8 cellular contexts compared by ENCODE assay signal in genomic region chr15:89087830-89088604, GRCh38. TPM values are rescaled to one million over a fixed set of nuclear protein-coding genes. Genes with fewer than 3 reads are reported as not detected.
A peak's percentile ranks its signal among the peaks of the same experiment; 100 is the strongest.
DNase-seq lines count a peak whose midpoint lies in the region; ATAC-seq and TF ChIP-seq lines count a peak whose summit lies in the region.

Gene ABHD2 (plus strand): TSS chr15:89088456. CDS start chr15:89116328, 27,872 bp downstream.

- H3K9me3 Mint-ChIP-seq in nephron progenitor cell, result no peaks in the 10 kb centered on the region
- H3K9me3 Mint-ChIP-seq in stimulated activated naive CD8-positive, alpha-beta T cell treated with anti-CD3 and anti-CD28 coated beads, Interleukin-15, amount 100 ng/mL, for 72 hours, result no peaks in the 10 kb centered on the region

- H3K4me3 ChIP-seq in H7 (ENCODE audit: insufficient read depth, low read depth, low read length) (peak within 1 kb of the TSS; percentile 90), fibroblast of pulmonary artery (replicated peaks; ENCODE audit: low read depth, low read length) (peak within 1 kb of the TSS; percentile 92)

- H3K36me3 Mint-ChIP-seq in nephron progenitor cell (ENCODE audit: low read depth), result no peaks in the 10 kb centered on the region

- H3K27me3 ChIP-seq in H7 (ENCODE audit: control insufficient read depth, insufficient read depth, low read length), result no peaks in the 10 kb centered on the region; the same call in 1 of the 2 replicates

- no peaks in the 10 kb centered on the region for H3K36me3 ChIP-seq in H7 (replicated peaks; ENCODE audit: control insufficient read depth, insufficient read depth, low read length)

- no peak within 1 kb of the TSS for H3K4me3 Mint-ChIP-seq in nephron progenitor cell
- H3K4me3 Mint-ChIP-seq in stimulated activated naive CD8-positive, alpha-beta T cell treated with anti-CD3 and anti-CD28 coated beads, Interleukin-15, amount 100 ng/mL, for 72 hours, result no peak within 1 kb of the TSS

- no peak within 1 kb of the TSS for H3K27ac Mint-ChIP-seq in nephron progenitor cell
- no peak within 1 kb of the TSS for H3K27ac Mint-ChIP-seq in stimulated activated naive CD8-positive, alpha-beta T cell treated with anti-CD3 and anti-CD28 coated beads, Interleukin-15, amount 100 ng/mL, for 72 hours

- peak; percentile 98 for ATAC-seq in stimulated activated naive CD8-positive, alpha-beta T cell treated with anti-CD3 and anti-CD28 coated beads, Interleukin-15, amount 100 ng/mL, for 72 hours

- peaks cover 3% of the 10 kb centered on the region for H3K27me3 Mint-ChIP-seq in nephron progenitor cell (ENCODE audit: low read depth, poor library complexity)
- no peaks in the 10 kb centered on the region for H3K27me3 Mint-ChIP-seq in stimulated activated naive CD8-positive, alpha-beta T cell treated with anti-CD3 and anti-CD28 coated beads, Interleukin-15, amount 100 ng/mL, for 72 hours

- DNase-seq in ELF-1 (ENCODE audit: low read depth, low spot score), result peak; percentile 100
- peak; percentile 93 for DNase-seq in H7
- peak; percentile 100 for DNase-seq in M059J (ENCODE audit: low read depth)
- DNase-seq in SHP77 (lab: John Stamatoyannopoulos, UW), result peak; percentile 100
- DNase-seq in activated effector memory CD4-positive, alpha-beta T cell treated with Interleukin-2 at 50 U/mL for 16 hours, result peak; percentile 97
- DNase-seq in fibroblast of pulmonary artery (ENCODE audit: low read depth), result peak; percentile 100
- DNase-seq in nephron progenitor cell, result peak; percentile 99
- peak; percentile 98 to 99 for DNase-seq in stimulated activated naive CD8-positive, alpha-beta T cell treated with anti-CD3 and anti-CD28 coated beads, Interleukin-15, amount 100 ng/mL, for 72 hours

- peaks cover 64% of the 10 kb centered on the region for H3K4me1 Mint-ChIP-seq in nephron progenitor cell
- peaks cover 38% of the 10 kb centered on the region for H3K4me1 Mint-ChIP-seq in stimulated activated naive CD8-positive, alpha-beta T cell treated with anti-CD3 and anti-CD28 coated beads, Interleukin-15, amount 100 ng/mL, for 72 hours

- TF ChIP-seq CTCF in fibroblast of pulmonary artery (IDR thresholded peaks at IDR 0.05; ENCODE audit: low read length, missing control alignments) (no peak), nephron progenitor cell (IDR thresholded peaks at IDR 0.05) (no peak)

RNA-seq across cellular contexts. Expression of gene ABHD2, which starts in this region (rescaled TPM):
- 11.5 and 14.9 TPM in 2 replicates for total RNA-seq in H7 (2014; rRNA removed; shearing (Covaris generic))
- 34.6 and 60.5 TPM in 2 replicates for total RNA-seq in M059J (2014; rRNA removed; shearing (Covaris generic))

Comparison
In these comparisons a context has a peak if more than half of its experiments do, and no peak if none do; other contexts are left out.
1. Peak in every context shown above with its lines: DNase-seq, ATAC-seq and H3K4me3 ChIP-seq.